28 cellular contexts compared by ENCODE assay signal in genomic region chr6:100904316-100904715, GRCh38.
"Had no signal": no experiment of that assay in that cellular context is flagged by ENCODE, and none has a peak within 500 bp of the region (broad histone marks: within the 10 kb centered on the region; RNA-seq: fewer than 3 reads in every experiment).

No MANE protein-coding gene starts in this region.

- H3K4me1 Mint-ChIP-seq: activated CD4-positive, alpha-beta T cell treated with anti-CD3 and anti-CD28 coated beads for 36 hours; activated CD4-positive, alpha-beta T cell treated with anti-CD3 and anti-CD28 coated beads, Interleukin-2, amount 10 ng/mL, durations not matched to agents 24 days and 14 days; activated CD8-positive, alpha-beta memory T cell treated with anti-CD3 and anti-CD28 coated beads, Interleukin-2, amount 10 ng/mL, durations not matched to agents 7 days and 5 days; activated naive CD4-positive, alpha-beta T cell treated with anti-CD3 and anti-CD28 coated beads, Interleukin-2, amount 50 U/mL, for 24 hours; activated naive CD8-positive, alpha-beta T cell treated with anti-CD3 and anti-CD28 coated beads, Interleukin-2, amount 50 U/mL, for 24 hours had no signal

- H3K9me3 ChIP-seq: adrenal gland, esophagus squamous epithelium had no signal

- H3K36me3 Mint-ChIP-seq: activated CD4-positive, alpha-beta memory T cell treated with anti-CD3 and anti-CD28 coated beads for 36 hours; activated CD8-positive, alpha-beta memory T cell treated with anti-CD3 and anti-CD28 coated beads, Interleukin-2, amount 10 ng/mL, durations not matched to agents 7 days and 5 days; activated naive CD4-positive, alpha-beta T cell treated with anti-CD3 and anti-CD28 coated beads, Interleukin-2, amount 50 U/mL, for 24 hours; activated naive CD8-positive, alpha-beta T cell treated with anti-CD3 and anti-CD28 coated beads for 36 hours had no signal

- H3K4me3 ChIP-seq: adrenal gland, body of pancreas, esophagus squamous epithelium had no signal

- H3K36me3 ChIP-seq: adrenal gland, esophagus squamous epithelium had no signal

- DNase-seq: activated CD4-positive, alpha-beta memory T cell treated with anti-CD3 and anti-CD28 coated beads for 36 hours; activated CD4-positive, alpha-beta T cell treated with anti-CD3 and anti-CD28 coated beads for 36 hours; activated CD4-positive, alpha-beta T cell treated with anti-CD3 and anti-CD28 coated beads, Interleukin-2, amount 10 ng/mL, durations not matched to agents 24 days and 14 days; activated CD4-positive, CD25-positive, alpha-beta regulatory T cell; activated CD4-positive, CD25-positive, alpha-beta regulatory T cell treated with anti-CD3 and anti-CD28 coated beads, Interleukin-2, amount 50 U/mL, for 72 hours; activated CD8-positive, alpha-beta memory T cell treated with anti-CD3 and anti-CD28 coated beads, Interleukin-2, amount 10 ng/mL, durations not matched to agents 7 days and 5 days; activated CD8-positive, alpha-beta memory T cell treated with anti-CD3 and anti-CD28 coated beads, Interleukin-2, amount 50 U/mL, for 4 hours; activated CD8-positive, alpha-beta T cell treated with anti-CD3 and anti-CD28 coated beads, Interleukin-2, amount 10 ng/mL, durations not matched to agents 7 days and 5 days; activated effector memory CD4-positive, alpha-beta T cell treated with anti-CD3 and anti-CD28 coated beads, Interleukin-2, amount 50 U/mL, for 16 hours; activated naive CD4-positive, alpha-beta T cell treated with anti-CD3 and anti-CD28 coated beads for 36 hours; activated naive CD8-positive, alpha-beta T cell treated with anti-CD3 and anti-CD28 coated beads for 36 hours; activated naive CD8-positive, alpha-beta T cell treated with anti-CD3 and anti-CD28 coated beads, Interleukin-2, amount 50 U/mL, for 24 hours; activated T-cell treated with anti-CD3 and anti-CD28 coated beads, Interleukin-2, amount 50 U/mL, for 1 hour; activated T-cell treated with anti-CD3 and anti-CD28 coated beads, Interleukin-2, amount 50 U/mL, for 48 hours; adrenal gland; amygdala; aorta; body of pancreas; caudate nucleus; cortex of kidney; effector CD8-positive, alpha-beta T cell; esophagus squamous epithelium; head of caudate nucleus; T-helper 2 cell had no signal

- H3K27ac ChIP-seq: adrenal gland, body of pancreas, epithelial cell of prostate, esophagus squamous epithelium had no signal

- H3K27me3 Mint-ChIP-seq: activated CD4-positive, alpha-beta memory T cell treated with anti-CD3 and anti-CD28 coated beads for 36 hours; activated CD8-positive, alpha-beta memory T cell treated with anti-CD3 and anti-CD28 coated beads, Interleukin-2, amount 10 ng/mL, durations not matched to agents 7 days and 5 days; activated naive CD4-positive, alpha-beta T cell treated with anti-CD3 and anti-CD28 coated beads, Interleukin-2, amount 50 U/mL, for 24 hours; activated naive CD8-positive, alpha-beta T cell treated with anti-CD3 and anti-CD28 coated beads for 36 hours; activated naive CD8-positive, alpha-beta T cell treated with anti-CD3 and anti-CD28 coated beads, Interleukin-2, amount 50 U/mL, for 24 hours had no signal

- H3K4me1 ChIP-seq: adrenal gland, body of pancreas, esophagus squamous epithelium had no signal

- H3K27ac Mint-ChIP-seq: activated CD4-positive, alpha-beta memory T cell treated with anti-CD3 and anti-CD28 coated beads for 36 hours; activated CD4-positive, alpha-beta T cell treated with anti-CD3 and anti-CD28 coated beads for 36 hours; activated CD4-positive, alpha-beta T cell treated with anti-CD3 and anti-CD28 coated beads, Interleukin-2, amount 10 ng/mL, durations not matched to agents 24 days and 14 days; activated CD8-positive, alpha-beta memory T cell treated with anti-CD3 and anti-CD28 coated beads, Interleukin-2, amount 10 ng/mL, durations not matched to agents 7 days and 5 days; activated CD8-positive, alpha-beta T cell treated with anti-CD3 and anti-CD28 coated beads, Interleukin-2, amount 10 ng/mL, durations not matched to agents 7 days and 5 days; activated naive CD4-positive, alpha-beta T cell treated with anti-CD3 and anti-CD28 coated beads for 36 hours; activated naive CD4-positive, alpha-beta T cell treated with anti-CD3 and anti-CD28 coated beads, Interleukin-2, amount 50 U/mL, for 24 hours; activated naive CD8-positive, alpha-beta T cell treated with anti-CD3 and anti-CD28 coated beads for 36 hours; activated naive CD8-positive, alpha-beta T cell treated with anti-CD3 and anti-CD28 coated beads, Interleukin-2, amount 50 U/mL, for 24 hours; activated T-helper 1 cell treated with anti-CD3 and anti-CD28 coated beads, Interleukin-12 subunit alpha, Interleukin-12 subunit beta, Interleukin-2, Interleukin-4 antibody, amounts not matched to agents 30 ng/mL and 10 ng/mL and 1 ng/mL, durations not matched to agents 14 hours and 24 hours and 36 hours; activated T-helper 2 cell treated with anti-CD3 and anti-CD28 coated beads, Interferon-gamma antibody, Interleukin-2, Interleukin-4, amounts not matched to agents 10 μg/mL and 5 μg/mL and 100 μg/mL, durations not matched to agents 14 hours and 24 hours and 36 hours had no signal

- H3K4me3 Mint-ChIP-seq: activated CD4-positive, alpha-beta memory T cell treated with anti-CD3 and anti-CD28 coated beads for 36 hours; activated CD4-positive, alpha-beta T cell treated with anti-CD3 and anti-CD28 coated beads for 36 hours; activated CD4-positive, alpha-beta T cell treated with anti-CD3 and anti-CD28 coated beads, Interleukin-2, amount 10 ng/mL, durations not matched to agents 24 days and 14 days; activated CD8-positive, alpha-beta memory T cell treated with anti-CD3 and anti-CD28 coated beads, Interleukin-2, amount 10 ng/mL, durations not matched to agents 7 days and 5 days; activated CD8-positive, alpha-beta T cell treated with anti-CD3 and anti-CD28 coated beads, Interleukin-2, amount 10 ng/mL, durations not matched to agents 7 days and 5 days; activated naive CD4-positive, alpha-beta T cell treated with anti-CD3 and anti-CD28 coated beads for 36 hours; activated naive CD4-positive, alpha-beta T cell treated with anti-CD3 and anti-CD28 coated beads, Interleukin-2, amount 50 U/mL, for 24 hours; activated naive CD8-positive, alpha-beta T cell treated with anti-CD3 and anti-CD28 coated beads for 36 hours; activated naive CD8-positive, alpha-beta T cell treated with anti-CD3 and anti-CD28 coated beads, Interleukin-2, amount 50 U/mL, for 24 hours; activated T-helper 1 cell treated with anti-CD3 and anti-CD28 coated beads, Interleukin-12 subunit alpha, Interleukin-12 subunit beta, Interleukin-2, Interleukin-4 antibody, amounts not matched to agents 30 ng/mL and 10 ng/mL and 1 ng/mL, durations not matched to agents 14 hours and 24 hours and 36 hours had no signal

- ATAC-seq: activated CD4-positive, alpha-beta T cell treated with anti-CD3 and anti-CD28 coated beads for 36 hours; activated CD8-positive, alpha-beta memory T cell treated with anti-CD3 and anti-CD28 coated beads, Interleukin-2, amount 10 ng/mL, durations not matched to agents 7 days and 5 days; activated CD8-positive, alpha-beta T cell treated with anti-CD3 and anti-CD28 coated beads, Interleukin-2, amount 10 ng/mL, durations not matched to agents 7 days and 5 days; activated naive CD8-positive, alpha-beta T cell treated with anti-CD3 and anti-CD28 coated beads, Interleukin-2, amount 50 U/mL, for 24 hours; body of pancreas had no signal

- H3K27me3 ChIP-seq: adrenal gland, body of pancreas, esophagus squamous epithelium had no signal

- H3K9me3 Mint-ChIP-seq: activated CD4-positive, alpha-beta memory T cell treated with anti-CD3 and anti-CD28 coated beads for 36 hours; activated naive CD4-positive, alpha-beta T cell treated with anti-CD3 and anti-CD28 coated beads, Interleukin-2, amount 50 U/mL, for 24 hours; activated naive CD8-positive, alpha-beta T cell treated with anti-CD3 and anti-CD28 coated beads for 36 hours; activated naive CD8-positive, alpha-beta T cell treated with anti-CD3 and anti-CD28 coated beads, Interleukin-2, amount 50 U/mL, for 24 hours; activated T-helper 1 cell treated with anti-CD3 and anti-CD28 coated beads, Interleukin-12 subunit alpha, Interleukin-12 subunit beta, Interleukin-2, Interleukin-4 antibody, amounts not matched to agents 30 ng/mL and 10 ng/mL and 1 ng/mL, durations not matched to agents 14 hours and 24 hours and 36 hours; activated T-helper 2 cell treated with anti-CD3 and anti-CD28 coated beads, Interferon-gamma antibody, Interleukin-2, Interleukin-4, amounts not matched to agents 10 μg/mL and 5 μg/mL and 100 μg/mL, durations not matched to agents 14 hours and 24 hours and 36 hours had no signal
